10 cellular contexts compared by ENCODE assay signal in genomic region chr10:45592926-45593325, GRCh38.
DNase-seq lines count a peak whose midpoint lies in the region; ATAC-seq, FAIRE-seq and TF ChIP-seq lines count a peak whose summit lies in the region.
"Had no signal": no experiment of that assay in that cellular context is flagged by ENCODE, and none has a peak within 500 bp of the region (broad histone marks: within the 10 kb centered on the region; RNA-seq: fewer than 3 reads in every experiment).

No MANE protein-coding gene starts in this region.

- H3K9me2 ChIP-seq in Karpas-422 (replicated peaks; ENCODE audit: insufficient read depth, low read length) = no peaks in the 10 kb centered on the region

- H3K4me1 ChIP-seq in Karpas-422 (ENCODE audit: low read length) (peaks cover 33% of the 10 kb centered on the region), body of pancreas (peaks cover 20% of the 10 kb centered on the region)

- H3K9me3 Mint-ChIP-seq in activated naive CD8-positive, alpha-beta T cell treated with anti-CD3 and anti-CD28 coated beads, Interleukin-2, amount 50 U/mL, for 24 hours = no peaks in the 10 kb centered on the region
- peaks cover 0 to 5% (median 2%) of the 10 kb centered on the region in 7 donors for H3K9me3 Mint-ChIP-seq in naive B cell

- H3K27me3 Mint-ChIP-seq in activated naive CD8-positive, alpha-beta T cell treated with anti-CD3 and anti-CD28 coated beads, Interleukin-2, amount 50 U/mL, for 24 hours = peaks cover 2% of the 10 kb centered on the region
- no peaks in the 10 kb centered on the region for H3K27me3 Mint-ChIP-seq in naive B cell

- H3K9ac ChIP-seq in Karpas-422 (ENCODE audit: low read length) = peak overlapping the region; percentile 85

- no peaks in the 10 kb centered on the region for H4K20me1 ChIP-seq in Karpas-422 (ENCODE audit: insufficient read depth, low read depth, low read length)

- peaks cover 62% of the 10 kb centered on the region for H3K79me2 ChIP-seq in Karpas-422 (ENCODE audit: low read length)

- DNase-seq in CD1c-positive myeloid dendritic cell (ENCODE audit: extremely low spot score) (peak; percentile 67), Karpas-422 (peak; percentile 57), naive B cell (peak; percentile 43), NCI-H524 treated with DMSO at 0.1 percent for 48 hours (lab: John Stamatoyannopoulos, UW) (no peak), body of pancreas (no peak), HTR-8/SVneo (ENCODE audit: insufficient read length, low spot score) (no peak)
- DNase-seq in activated naive CD8-positive, alpha-beta T cell treated with anti-CD3 and anti-CD28 coated beads, Interleukin-2, amount 50 U/mL, for 24 hours = no peak
- DNase-seq: stimulated activated CD4-positive, alpha-beta T cell treated with anti-CD3 and anti-CD28 coated beads, Interleukin-1b, Interleukin-23, amount 100 ng/mL, for 48 hours had no signal

- H3K27ac Mint-ChIP-seq in activated naive CD8-positive, alpha-beta T cell treated with anti-CD3 and anti-CD28 coated beads, Interleukin-2, amount 50 U/mL, for 24 hours = peak overlapping the region; percentile 24
- H3K27ac Mint-ChIP-seq in naive B cell = peak overlapping the region; percentile 47 to 99 (median 88)

- H3K9me3 ChIP-seq in Karpas-422 (ENCODE audit: low read length) = peaks cover 9% of the 10 kb centered on the region; the same call in 1 of the 2 replicates
- no peaks in the 10 kb centered on the region for H3K9me3 ChIP-seq in body of pancreas

- TF ChIP-seq CTCF in body of pancreas (IDR thresholded peaks at IDR 0.05) = no peak

- H3K27ac ChIP-seq in Karpas-422 (ENCODE audit: low read length) (peak overlapping the region; percentile 8), body of pancreas (no peak overlapping the region)

- H3K4me3 ChIP-seq in Karpas-422 (ENCODE audit: low read length) (peak overlapping the region; percentile 88), body of pancreas (peak overlapping the region in 1 of 2 donors; percentile 83)

- no peak for TF ChIP-seq POLR2A in body of pancreas (IDR thresholded peaks at IDR 0.05)

- peak overlapping the region; percentile 84 for H3K4me2 ChIP-seq in Karpas-422 (ENCODE audit: low read depth, low read length, poor library complexity, severe bottlenecking)

- ATAC-seq in activated naive CD8-positive, alpha-beta T cell treated with anti-CD3 and anti-CD28 coated beads, Interleukin-2, amount 50 U/mL, for 24 hours = no peak
- ATAC-seq in naive B cell (ENCODE audit: low read depth in 2 of 2) (no peak), GM21619 (IDR thresholded peaks at IDR 0.05; ENCODE audit: unreplicated experiment) (no peak), body of pancreas (no peak)

- H3K27me3 ChIP-seq in Karpas-422 (ENCODE audit: low read length) = no peaks in the 10 kb centered on the region
- no peaks in the 10 kb centered on the region for H3K27me3 ChIP-seq in body of pancreas

- FAIRE-seq in HTR-8/SVneo (lab: Jason Lieb, UNC) = no peak
- FAIRE-seq: bronchial epithelial cell had no signal

- no peak overlapping the region for H2AFZ ChIP-seq in Karpas-422 (ENCODE audit: low read length)

- H3K4me1 Mint-ChIP-seq in activated naive CD8-positive, alpha-beta T cell treated with anti-CD3 and anti-CD28 coated beads, Interleukin-2, amount 50 U/mL, for 24 hours = peaks cover 37% of the 10 kb centered on the region
- H3K4me1 Mint-ChIP-seq in naive B cell = peaks cover 32 to 52% (median 47%) of the 10 kb centered on the region in 3 donors

- H3K36me3 Mint-ChIP-seq in activated naive CD8-positive, alpha-beta T cell treated with anti-CD3 and anti-CD28 coated beads, Interleukin-2, amount 50 U/mL, for 24 hours (ENCODE audit: low read depth) = peaks cover 15% of the 10 kb centered on the region
- H3K36me3 Mint-ChIP-seq in naive B cell = peaks cover 7 to 18% of the 10 kb centered on the region in 2 donors

- intact Hi-C loops in body of pancreas (cut with DNase I) = loop anchor here (10.0 kb wide), 1 partner anchor 118 kb away; no protein-coding TSS in a partner anchor

- H3K36me3 ChIP-seq in Karpas-422 (ENCODE audit: insufficient read depth, low read length) = peaks cover 33% of the 10 kb centered on the region
- no peaks in the 10 kb centered on the region for H3K36me3 ChIP-seq in body of pancreas (replicated peaks in 1 of 2; ENCODE audit: insufficient read depth in 1 of 2, low read depth in 2 of 2)

- H3K4me3 Mint-ChIP-seq in activated naive CD8-positive, alpha-beta T cell treated with anti-CD3 and anti-CD28 coated beads, Interleukin-2, amount 50 U/mL, for 24 hours = peak overlapping the region; percentile 88
- H3K4me3 Mint-ChIP-seq in naive B cell = peak overlapping the region; percentile 47 to 98 (median 90)

Comparison
In these comparisons a context has a peak if more than half of its experiments do, and no peak if none do; other contexts are left out.
1. DNase-seq: peak in CD1c-positive myeloid dendritic cell (single experiment), Karpas-422 (single experiment) and naive B cell (single experiment); none in activated naive CD8-positive, alpha-beta T cell treated with anti-CD3 and anti-CD28 coated beads, Interleukin-2, amount 50 U/mL, for 24 hours (single experiment), NCI-H524 treated with DMSO at 0.1 percent for 48 hours (single experiment), body of pancreas (0 of 4) and HTR-8/SVneo (single experiment).